ENCODE assay signal across 20 cellular contexts in genomic region chr2:240517342-240517741, GRCh38.
"Had no signal": no experiment of that assay in that cellular context is flagged by ENCODE, and none has a peak within 500 bp of the region (broad histone marks: within the 10 kb centered on the region; RNA-seq: fewer than 3 reads in every experiment).

No MANE protein-coding gene starts in this region.

- H3K4me3 Mint-ChIP-seq: dendritic cell treated with granulocyte-macrophage colony-stimulating factor and Interleukin-4, amounts not matched to agents 40 ng/mL and 50 ng/mL, for 4 days; effector memory CD8-positive, alpha-beta T cell; endodermal cell had no signal

- H3K27ac Mint-ChIP-seq: dendritic cell treated with granulocyte-macrophage colony-stimulating factor and Interleukin-4, amounts not matched to agents 40 ng/mL and 50 ng/mL, for 4 days; endodermal cell had no signal

- H3K27me3 Mint-ChIP-seq: effector memory CD8-positive, alpha-beta T cell had no signal

- ATAC-seq: effector memory CD8-positive, alpha-beta T cell; esophagus mucosa; gastrocnemius medialis; heart right ventricle; left cardiac atrium; left lung; left ventricle myocardium superior; lower lobe of right lung had no signal

- H3K9me3 Mint-ChIP-seq: effector memory CD8-positive, alpha-beta T cell had no signal

- DNase-seq: cortex of kidney; effector CD8-positive, alpha-beta T cell; effector memory CD8-positive, alpha-beta T cell; erythroblast; esophagus squamous epithelium; foreskin fibroblast; foreskin melanocyte; gastrocnemius medialis; glutamatergic neuron; heart right ventricle; hippocampal formation; left cardiac atrium; left ventricle myocardium superior; lower lobe of right lung; mesenchymal stem cell; midbrain had no signal
